Comparison of ENCODE assay signal across 7 cellular contexts in genomic region chr2:96839288-96839874, GRCh38. TPM values are rescaled to one million over a fixed set of nuclear protein-coding genes. Genes with fewer than 3 reads are reported as not detected.
DNase-seq lines count a peak whose midpoint lies in the region; ATAC-seq lines count a peak whose summit lies in the region.

No MANE protein-coding gene starts in this region.

- DNase-seq in SW480 (ENCODE audit: low spot score) (peak; percentile 91), retina (peak; percentile 65), SHP77 (lab: John Stamatoyannopoulos, UW) (no peak), NCI-H226 (no peak)
- DNase-seq in activated naive CD8-positive, alpha-beta T cell treated with anti-CD3 and anti-CD28 coated beads for 36 hours, result peak; percentile 77

- H3K27ac Mint-ChIP-seq in activated naive CD8-positive, alpha-beta T cell treated with anti-CD3 and anti-CD28 coated beads for 36 hours, result peak overlapping the region; percentile 68

- no peaks in the 10 kb centered on the region for H3K9me3 Mint-ChIP-seq in activated naive CD8-positive, alpha-beta T cell treated with anti-CD3 and anti-CD28 coated beads for 36 hours

- H3K4me1 Mint-ChIP-seq in activated naive CD8-positive, alpha-beta T cell treated with anti-CD3 and anti-CD28 coated beads for 36 hours, result peaks cover 9% of the 10 kb centered on the region

- H3K36me3 Mint-ChIP-seq in activated naive CD8-positive, alpha-beta T cell treated with anti-CD3 and anti-CD28 coated beads for 36 hours, result no peaks in the 10 kb centered on the region

- no peaks in the 10 kb centered on the region for H3K27me3 Mint-ChIP-seq in activated naive CD8-positive, alpha-beta T cell treated with anti-CD3 and anti-CD28 coated beads for 36 hours

- H3K4me3 Mint-ChIP-seq in activated naive CD8-positive, alpha-beta T cell treated with anti-CD3 and anti-CD28 coated beads for 36 hours, result peak overlapping the region; percentile 25

- peak; percentile 68 for ATAC-seq in GM21619 (IDR thresholded peaks at IDR 0.05; ENCODE audit: unreplicated experiment)
- ATAC-seq in HG03457 (IDR thresholded peaks at IDR 0.05; ENCODE audit: unreplicated experiment), result no peak

RNA-seq across cellular contexts. Expression of gene ANKRD23, which starts 4.4 kb away (rescaled TPM):
- 1 to 10 TPM; 2.7 to 3.2 TPM for total RNA-seq in activated naive CD8-positive, alpha-beta T cell treated with anti-CD3 and anti-CD28 coated beads for 36 hours

RNA-seq across cellular contexts. Expression of gene ANKRD39, which starts 18.4 kb away (rescaled TPM):
- 10 to 100 TPM; 22.7 to 25.2 TPM for total RNA-seq in activated naive CD8-positive, alpha-beta T cell treated with anti-CD3 and anti-CD28 coated beads for 36 hours

RNA-seq across cellular contexts. Expression of gene CNNM3, which starts 23.3 kb away (rescaled TPM):
- total RNA-seq in activated naive CD8-positive, alpha-beta T cell treated with anti-CD3 and anti-CD28 coated beads for 36 hours, result 10 to 100 TPM; 15.5 to 17.2 TPM

RNA-seq across cellular contexts. Expression of gene SEMA4C, which starts 30.5 kb away (rescaled TPM):
- total RNA-seq in activated naive CD8-positive, alpha-beta T cell treated with anti-CD3 and anti-CD28 coated beads for 36 hours, result 1 to 10 TPM; 5.9 to 8.3 TPM

Comparison
In these comparisons a context has a peak if more than half of its experiments do, and no peak if none do; other contexts are left out.
1. DNase-seq: peak in SW480 (single experiment), activated naive CD8-positive, alpha-beta T cell treated with anti-CD3 and anti-CD28 coated beads for 36 hours (single experiment) and retina (single experiment); none in SHP77 (0 of 2) and NCI-H226 (single experiment).